Comparison of ENCODE assay signal across 8 cellular contexts in genomic region chr3:161274691-161275298, GRCh38. TPM values are rescaled to one million over a fixed set of nuclear protein-coding genes. Genes with fewer than 3 reads are reported as not detected.
A peak's percentile ranks its signal among the peaks of the same experiment; 100 is the strongest.
DNase-seq lines count a peak whose midpoint lies in the region; ATAC-seq, FAIRE-seq and TF ChIP-seq lines count a peak whose summit lies in the region.

No MANE protein-coding gene starts in this region.

- ATAC-seq in HG02973 (IDR thresholded peaks at IDR 0.05; ENCODE audit: unreplicated experiment) (peak; percentile 87), HG03571 (IDR thresholded peaks at IDR 0.05; ENCODE audit: unreplicated experiment) (no peak)

- no peaks in the 10 kb centered on the region for H3K36me3 ChIP-seq in BJ (ENCODE audit: control insufficient read depth, insufficient read depth, low read length)

- H3K27ac Mint-ChIP-seq in immature natural killer cell, result no peak overlapping the region

- peaks cover 0 to 25% of the 10 kb centered on the region in 2 donors for H3K4me1 Mint-ChIP-seq in immature natural killer cell

- POLR2A ChIA-PET in BJ (lab: Charles Lee), result no interaction called here

- TF ChIP-seq POLR2A in GM12891 (IDR thresholded peaks at IDR 0.05; ENCODE audit: low read depth, low read length), result no peak

- peaks cover 3 to 5% (median 5%) of the 10 kb centered on the region in 3 donors for H3K27me3 Mint-ChIP-seq in immature natural killer cell (ENCODE audit: low read depth in 3 of 3)

- peak; percentile 79 for FAIRE-seq in GM12891 (lab: Jason Lieb, UNC)

- H3K36me3 Mint-ChIP-seq in immature natural killer cell, result peaks cover 29 to 45% (median 41%) of the 10 kb centered on the region in 3 donors

- H3K9me3 Mint-ChIP-seq in immature natural killer cell, result peaks cover 9 to 35% (median 20%) of the 10 kb centered on the region in 6 donors

- no peak overlapping the region for H3K4me3 Mint-ChIP-seq in immature natural killer cell

- TF ChIP-seq CTCF in BJ (IDR thresholded peaks at IDR 0.05; ENCODE audit: insufficient read depth, low read depth, low read length), result peak; percentile 78

- CTCF ChIA-PET in BJ (lab: Yijun Ruan, JAX), result interaction anchor here (0.5 to 3.0 kb wide), 36 partner anchors 10 to 578 kb away, joined by 3 to 26 read pairs (median 4); partner anchors contain the start of genes PPM1L and SPTSSB

- H3K4me3 ChIP-seq in BJ (ENCODE audit: low read depth, low read length), result no peak overlapping the region

- DNase-seq in BJ (ENCODE audit: low read depth) (no peak), GM12891 (ENCODE audit: insufficient read length, low spot score) (peak; percentile 11), NCI-H69 (lab: John Stamatoyannopoulos, UW) (peak; percentile 63), immature natural killer cell (peak; percentile 36 to 50 (median 41))
- DNase-seq in activated naive CD4-positive, alpha-beta T cell treated with anti-CD3 and anti-CD28 coated beads, Interleukin-2, amount 50 U/mL, for 16 hours, result peak; percentile 21
- peak; percentile 14 to 18 for DNase-seq in stimulated activated CD8-positive, alpha-beta memory T cell treated with anti-CD3 and anti-CD28 coated beads, Interleukin-15, amount 100 ng/mL, for 48 hours (ENCODE audit: low read depth in 2 of 2)

- H3K27me3 ChIP-seq in BJ (ENCODE audit: control insufficient read depth, insufficient read depth, low read length), result no peaks in the 10 kb centered on the region

TF ChIP-seq in GM12891, 5 proteins besides CTCF, POLR2A, EP300 and RAD21:
- TF ChIP-seq TAF1 (IDR thresholded peaks at IDR 0.05; ENCODE audit: low read depth, low read length), result no peak
- TF ChIP-seq PAX5 (IDR thresholded peaks at IDR 0.05; ENCODE audit: insufficient read depth, low read length, severe bottlenecking), result no peak
- TF ChIP-seq POU2F2 (IDR thresholded peaks at IDR 0.05; ENCODE audit: low read depth, low read length), result no peak
- TF ChIP-seq POLR2AphosphoS5 (IDR thresholded peaks at IDR 0.05; ENCODE audit: low read depth, low read length), result no peak
- TF ChIP-seq SPI1 (IDR thresholded peaks at IDR 0.05; ENCODE audit: low read depth, low read length), result no peak

RNA-seq across cellular contexts. Expression of gene NMD3, which starts 53.7 kb away (rescaled TPM):
- polyA plus RNA-seq in BJ (2011; rRNA removed) (53.5 and 69.0 TPM in 2 replicates), immature natural killer cell (10 to 100 TPM; 38.1 to 48.7 (median 41.0) TPM)
- polyA minus RNA-seq in BJ (2011; rRNA and poly(A)+ RNA removed), result 39.9 and 55.1 TPM in 2 replicates
- polyA plus RNA-seq in GM12891 (2012; ENCODE audit: low read depth, missing spikeins), result 48.3 TPM
